ENCODE assay signal across 18 cellular contexts in genomic region chr11:121522043-121522941, GRCh38.
DNase-seq lines count a peak whose midpoint lies in the region; ATAC-seq and TF ChIP-seq lines count a peak whose summit lies in the region.
"Had no signal": no experiment of that assay in that cellular context is flagged by ENCODE, and none has a peak within 500 bp of the region (broad histone marks: within the 10 kb centered on the region; RNA-seq: fewer than 3 reads in every experiment).

No MANE protein-coding gene starts in this region.

- H3K27me3 Mint-ChIP-seq in activated CD8-positive, alpha-beta memory T cell treated with anti-CD3 and anti-CD28 coated beads, Interleukin-2, amount 10 ng/mL, durations not matched to agents 7 days and 5 days: no peaks in the 10 kb centered on the region
- H3K27me3 Mint-ChIP-seq in activated B cell treated with CpG ODN at 0.5 μM for 24 hours: no peaks in the 10 kb centered on the region
- H3K27me3 Mint-ChIP-seq: IgD-negative memory B cell had no signal

- peak overlapping the region; percentile 1 for H3K27ac Mint-ChIP-seq in activated CD8-positive, alpha-beta memory T cell treated with anti-CD3 and anti-CD28 coated beads, Interleukin-2, amount 10 ng/mL, durations not matched to agents 7 days and 5 days
- peak overlapping the region; percentile 4 for H3K27ac Mint-ChIP-seq in activated B cell treated with CpG ODN at 0.5 μM for 24 hours
- H3K27ac Mint-ChIP-seq in stimulated activated effector memory CD8-positive, alpha-beta T cell treated with anti-CD3 and anti-CD28 coated beads, Interleukin-12 subunit alpha, Interleukin-12 subunit beta, amount 100 ng/mL, for 72 hours: peak overlapping the region; percentile 68
- H3K27ac Mint-ChIP-seq: HFFc6, IgD-negative memory B cell had no signal

- H3K36me3 ChIP-seq in upper lobe of right lung: peaks cover 9% of the 10 kb centered on the region
- H3K36me3 ChIP-seq: colonic mucosa, prostate gland, SJSA1 had no signal

- H3K4me3 ChIP-seq in epithelial cell of esophagus (ENCODE audit: low read length) (no peak overlapping the region), upper lobe of right lung (no peak overlapping the region)
- H3K4me3 ChIP-seq: colonic mucosa, prostate gland, SJSA1 had no signal

- CTCF ChIA-PET in activated CD8-positive, alpha-beta memory T cell treated with anti-CD3 and anti-CD28 coated beads, Interleukin-2, amount 10 ng/mL, durations not matched to agents 7 days and 5 days (lab: Charles Lee): no interaction called here
- CTCF ChIA-PET in activated B cell treated with CpG ODN at 0.5 μM for 24 hours (lab: Charles Lee): interaction anchor here (1.6 kb wide), 1 partner anchor 69 kb away, joined by 3 read pairs; no protein-coding TSS in a partner anchor

- H3K4me1 ChIP-seq in upper lobe of right lung: peaks cover 6% of the 10 kb centered on the region
- H3K4me1 ChIP-seq: colonic mucosa, SJSA1 had no signal

- ATAC-seq in activated CD8-positive, alpha-beta memory T cell treated with anti-CD3 and anti-CD28 coated beads, Interleukin-2, amount 10 ng/mL, durations not matched to agents 7 days and 5 days: no peak
- ATAC-seq in activated B cell treated with CpG ODN at 0.5 μM for 24 hours (ENCODE audit: low read depth) (no peak), upper lobe of right lung (no peak)
- ATAC-seq in stimulated activated effector memory CD8-positive, alpha-beta T cell treated with anti-CD3 and anti-CD28 coated beads, Interleukin-12 subunit alpha, Interleukin-12 subunit beta, amount 100 ng/mL, for 72 hours: peak; percentile 66
- ATAC-seq: left cardiac atrium had no signal

- intact Hi-C loops in activated B cell treated with CpG ODN at 0.5 μM for 24 hours (cut with micrococcal nuclease): no loop called here
- intact Hi-C loops in upper lobe of right lung (cut with DNase I): no loop called here

- H3K36me3 Mint-ChIP-seq in activated CD8-positive, alpha-beta memory T cell treated with anti-CD3 and anti-CD28 coated beads, Interleukin-2, amount 10 ng/mL, durations not matched to agents 7 days and 5 days: peaks cover 48% of the 10 kb centered on the region
- H3K36me3 Mint-ChIP-seq in activated B cell treated with CpG ODN at 0.5 μM for 24 hours (ENCODE audit: low read depth): peaks cover 78% of the 10 kb centered on the region
- H3K36me3 Mint-ChIP-seq in stimulated activated effector memory CD8-positive, alpha-beta T cell treated with anti-CD3 and anti-CD28 coated beads, Interleukin-12 subunit alpha, Interleukin-12 subunit beta, amount 100 ng/mL, for 72 hours: peaks cover 67% of the 10 kb centered on the region

- H3K27ac ChIP-seq in upper lobe of right lung: no peak overlapping the region
- H3K27ac ChIP-seq: colonic mucosa, SJSA1 had no signal

- TF ChIP-seq CTCF in activated B cell treated with CpG ODN at 0.5 μM for 24 hours (IDR thresholded peaks at IDR 0.05) (no peak), epithelial cell of esophagus (IDR thresholded peaks at IDR 0.05; ENCODE audit: insufficient read depth, low read depth, low read length, missing control alignments) (no peak), upper lobe of right lung (IDR thresholded peaks at IDR 0.05) (no peak)

- H3K9me3 ChIP-seq in upper lobe of right lung: no peaks in the 10 kb centered on the region
- H3K9me3 ChIP-seq: colonic mucosa, prostate gland, SJSA1 had no signal

- DNase-seq in activated CD8-positive, alpha-beta memory T cell treated with anti-CD3 and anti-CD28 coated beads, Interleukin-2, amount 10 ng/mL, durations not matched to agents 7 days and 5 days: no peak
- DNase-seq in activated CD8-positive, alpha-beta memory T cell treated with anti-CD3 and anti-CD28 coated beads for 24 hours: no peak
- DNase-seq in activated B cell treated with CpG ODN at 0.5 μM for 24 hours (no peak), epithelial cell of esophagus (ENCODE audit: low read depth) (peak; percentile 60), epidermal melanocyte (ENCODE audit: insufficient read length, low spot score) (no peak), NCI-H146 treated with DMSO at 0.1 percent for 48 hours (lab: John Stamatoyannopoulos, UW; ENCODE audit: unreplicated experiment) (no peak), upper lobe of right lung (no peak)
- DNase-seq in stimulated activated effector memory CD8-positive, alpha-beta T cell treated with anti-CD3 and anti-CD28 coated beads, Interleukin-12 subunit alpha, Interleukin-12 subunit beta, amount 100 ng/mL, for 72 hours (ENCODE audit: low spot score in 2 of 2): peak in 1 of 2 donors; percentile 45
- DNase-seq: amygdala, colonic mucosa, GDM1, HFFc6, left cardiac atrium, NCI-H1048, NCI-H2171 had no signal

- H3K4me1 Mint-ChIP-seq in activated CD8-positive, alpha-beta memory T cell treated with anti-CD3 and anti-CD28 coated beads, Interleukin-2, amount 10 ng/mL, durations not matched to agents 7 days and 5 days: peaks cover 21% of the 10 kb centered on the region
- peaks cover 33% of the 10 kb centered on the region for H3K4me1 Mint-ChIP-seq in activated B cell treated with CpG ODN at 0.5 μM for 24 hours
- peaks cover 44% of the 10 kb centered on the region for H3K4me1 Mint-ChIP-seq in stimulated activated effector memory CD8-positive, alpha-beta T cell treated with anti-CD3 and anti-CD28 coated beads, Interleukin-12 subunit alpha, Interleukin-12 subunit beta, amount 100 ng/mL, for 72 hours

- H3K27me3 ChIP-seq in upper lobe of right lung: no peaks in the 10 kb centered on the region
- H3K27me3 ChIP-seq: colonic mucosa, SJSA1 had no signal

- no peak overlapping the region for H3K4me3 Mint-ChIP-seq in activated CD8-positive, alpha-beta memory T cell treated with anti-CD3 and anti-CD28 coated beads, Interleukin-2, amount 10 ng/mL, durations not matched to agents 7 days and 5 days
- H3K4me3 Mint-ChIP-seq in activated B cell treated with CpG ODN at 0.5 μM for 24 hours: no peak overlapping the region
- no peak overlapping the region for H3K4me3 Mint-ChIP-seq in stimulated activated effector memory CD8-positive, alpha-beta T cell treated with anti-CD3 and anti-CD28 coated beads, Interleukin-12 subunit alpha, Interleukin-12 subunit beta, amount 100 ng/mL, for 72 hours
- H3K4me3 Mint-ChIP-seq: HFFc6 had no signal

- H3K9me3 Mint-ChIP-seq in activated CD8-positive, alpha-beta memory T cell treated with anti-CD3 and anti-CD28 coated beads, Interleukin-2, amount 10 ng/mL, durations not matched to agents 7 days and 5 days (ENCODE audit: low read depth): peaks cover 4% of the 10 kb centered on the region
- H3K9me3 Mint-ChIP-seq in activated B cell treated with CpG ODN at 0.5 μM for 24 hours: peaks cover 4% of the 10 kb centered on the region
- H3K9me3 Mint-ChIP-seq in stimulated activated effector memory CD8-positive, alpha-beta T cell treated with anti-CD3 and anti-CD28 coated beads, Interleukin-12 subunit alpha, Interleukin-12 subunit beta, amount 100 ng/mL, for 72 hours: peaks cover 4% of the 10 kb centered on the region

- POLR2A ChIA-PET in activated B cell treated with CpG ODN at 0.5 μM for 24 hours (lab: Charles Lee): no interaction called here

Comparison
In these comparisons a context has a peak if more than half of its experiments do, and no peak if none do; other contexts are left out.
1. H3K27ac Mint-ChIP-seq: peak in every context shown above with its lines; median percentile 68 in stimulated activated effector memory CD8-positive, alpha-beta T cell treated with anti-CD3 and anti-CD28 coated beads, Interleukin-12 subunit alpha, Interleukin-12 subunit beta, amount 100 ng/mL, for 72 hours; 4 in activated B cell treated with CpG ODN at 0.5 μM for 24 hours; 1 in activated CD8-positive, alpha-beta memory T cell treated with anti-CD3 and anti-CD28 coated beads, Interleukin-2, amount 10 ng/mL, durations not matched to agents 7 days and 5 days.